Comparison of ENCODE assay signal across 21 cellular contexts in the genomic region with DNA sequence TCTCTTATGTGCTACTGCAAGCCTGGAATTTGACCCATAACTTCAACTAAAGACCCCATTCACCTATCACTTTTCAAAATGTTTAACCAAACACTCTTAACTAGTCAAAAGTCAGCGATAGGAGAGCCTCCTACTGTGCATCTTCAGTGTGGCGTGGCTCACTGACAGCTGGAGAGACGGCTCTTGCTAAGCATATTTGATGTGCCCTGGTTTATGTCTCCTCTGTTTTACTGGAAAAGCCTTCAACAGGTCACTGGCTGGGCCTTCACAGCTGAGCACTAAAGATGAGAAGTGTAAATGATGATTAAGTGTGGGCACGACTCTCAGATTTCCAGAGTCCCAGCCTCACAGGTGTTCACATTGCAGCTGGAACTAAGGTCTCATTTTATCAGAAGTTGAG.
A peak's percentile ranks its signal among the peaks of the same experiment; 100 is the strongest.
DNase-seq lines count a peak whose midpoint lies in the region; ATAC-seq, FAIRE-seq and TF ChIP-seq lines count a peak whose summit lies in the region.
"Had no signal": no experiment of that assay in that cellular context is flagged by ENCODE, and none has a peak within 500 bp of the region (broad histone marks: within the 10 kb centered on the region; RNA-seq: fewer than 3 reads in every experiment).

No MANE protein-coding gene starts in this region.

- no peak for TF ChIP-seq EP300 in K562 (IDR thresholded peaks at IDR 0.05; ENCODE audit: low read length)

- no peak overlapping the region for H2BK120ac ChIP-seq in neuronal stem cell (ENCODE audit: low read depth, low read length)

- no peaks in the 10 kb centered on the region for H3K9me1 ChIP-seq in K562 (ENCODE audit: control insufficient read depth, insufficient read depth, low read length)

- H3K4me2 ChIP-seq in K562 (ENCODE audit: insufficient read depth, low read length) (no peak overlapping the region), neuronal stem cell (ENCODE audit: insufficient read depth, low read length, poor library complexity, severe bottlenecking) (no peak overlapping the region)

- H4K91ac ChIP-seq in neuronal stem cell (ENCODE audit: low read depth, low read length, poor library complexity) = no peak overlapping the region

- H3K36me3 Mint-ChIP-seq in activated naive CD8-positive, alpha-beta T cell treated with anti-CD3 and anti-CD28 coated beads for 36 hours = no peaks in the 10 kb centered on the region
- no peaks in the 10 kb centered on the region for H3K36me3 Mint-ChIP-seq in activated CD8-positive, alpha-beta T cell treated with anti-CD3 and anti-CD28 coated beads, Interleukin-2, amount 10 ng/mL, durations not matched to agents 7 days and 5 days (ENCODE audit: low read depth)
- H3K36me3 Mint-ChIP-seq: CD4-positive, CD25-positive, alpha-beta regulatory T cell; naive thymus-derived CD8-positive, alpha-beta T cell had no signal

- no peak overlapping the region for H2BK5ac ChIP-seq in neuronal stem cell (ENCODE audit: low read length)

- H2BK12ac ChIP-seq in neuronal stem cell (ENCODE audit: low read length) = no peak overlapping the region

- H3K36me3 ChIP-seq in K562 (ENCODE audit: control insufficient read depth, insufficient read depth, low read length) (no peaks in the 10 kb centered on the region), neuronal stem cell (replicated peaks in 1 of 2; ENCODE audit: control insufficient read depth in 2 of 2, insufficient read depth in 2 of 2, low read length in 2 of 2) (no peaks in the 10 kb centered on the region)
- H3K36me3 ChIP-seq: esophagus squamous epithelium, SJSA1 had no signal

- no peak overlapping the region for H3K4me3 Mint-ChIP-seq in activated naive CD8-positive, alpha-beta T cell treated with anti-CD3 and anti-CD28 coated beads for 36 hours
- no peak overlapping the region for H3K4me3 Mint-ChIP-seq in activated CD8-positive, alpha-beta T cell treated with anti-CD3 and anti-CD28 coated beads, Interleukin-2, amount 10 ng/mL, durations not matched to agents 7 days and 5 days
- H3K4me3 Mint-ChIP-seq: activated CD4-positive, alpha-beta T cell treated with anti-CD3 and anti-CD28 coated beads, Interleukin-2, amount 10 ng/mL, durations not matched to agents 7 days and 5 days; CD4-positive, CD25-positive, alpha-beta regulatory T cell; naive thymus-derived CD8-positive, alpha-beta T cell had no signal

- no peaks in the 10 kb centered on the region for H3K4me1 ChIP-seq in K562 (replicated peaks in 1 of 2; ENCODE audit: control insufficient read depth in 2 of 2, insufficient read depth in 2 of 2, low read length in 2 of 2)
- H3K4me1 ChIP-seq in neuronal stem cell (ENCODE audit: control insufficient read depth in 2 of 2, insufficient read depth in 1 of 2, low read depth in 1 of 2, low read length in 2 of 2) = no peaks in the 10 kb centered on the region
- H3K4me1 ChIP-seq: esophagus squamous epithelium, parathyroid adenoma, SJSA1 had no signal

- no peak overlapping the region for H2BK15ac ChIP-seq in neuronal stem cell (ENCODE audit: low read length)

- peak; percentile 32 for FAIRE-seq in K562 (lab: Jason Lieb, UNC)
- FAIRE-seq: HTR-8/SVneo had no signal

- no peak overlapping the region for H3K14ac ChIP-seq in neuronal stem cell (ENCODE audit: low read length)

- H3K4me3 ChIP-seq in K562 (no peak overlapping the region), neuronal stem cell (ENCODE audit: low read length in 2 of 2) (no peak overlapping the region)
- H3K4me3 ChIP-seq: esophagus squamous epithelium, SJSA1 had no signal

- in situ Hi-C loops in K562 (cut with MboI) = no loop called here

- H3K4me1 Mint-ChIP-seq in activated naive CD8-positive, alpha-beta T cell treated with anti-CD3 and anti-CD28 coated beads for 36 hours = no peaks in the 10 kb centered on the region
- H3K4me1 Mint-ChIP-seq in activated CD8-positive, alpha-beta T cell treated with anti-CD3 and anti-CD28 coated beads, Interleukin-2, amount 10 ng/mL, durations not matched to agents 7 days and 5 days (ENCODE audit: low read depth) = no peaks in the 10 kb centered on the region
- H3K4me1 Mint-ChIP-seq: activated CD4-positive, alpha-beta T cell treated with anti-CD3 and anti-CD28 coated beads, Interleukin-2, amount 10 ng/mL, durations not matched to agents 7 days and 5 days; CD4-positive, CD25-positive, alpha-beta regulatory T cell had no signal

- CTCF ChIA-PET in HEK293T (lab: Yijun Ruan, JAX) = no interaction called here
- CTCF ChIA-PET in K562 (lab: Yijun Ruan, JAX; ENCODE audit: low intra/inter-chr PET ratio) = no interaction called here
- CTCF ChIA-PET in activated CD8-positive, alpha-beta T cell treated with anti-CD3 and anti-CD28 coated beads, Interleukin-2, amount 10 ng/mL, durations not matched to agents 7 days and 5 days (lab: Charles Lee) = no interaction called here

- H3K27ac ChIP-seq in K562 (ENCODE audit: extremely low read depth, low read depth, low read length) (no peak overlapping the region), neuronal stem cell (replicated peaks; ENCODE audit: low read length) (no peak overlapping the region)
- H3K27ac ChIP-seq: esophagus squamous epithelium, parathyroid adenoma, SJSA1 had no signal

- POLR2A ChIA-PET in HEK293T (lab: Yijun Ruan, JAX) (no interaction called here), K562 (lab: Yijun Ruan, JAX) (no interaction called here)
- POLR2A ChIA-PET in activated CD8-positive, alpha-beta T cell treated with anti-CD3 and anti-CD28 coated beads, Interleukin-2, amount 10 ng/mL, durations not matched to agents 7 days and 5 days (lab: Charles Lee) = no interaction called here

- peak; percentile 61 for ATAC-seq in K562
- ATAC-seq in esophagus mucosa = no peak
- no peak for ATAC-seq in activated CD8-positive, alpha-beta T cell treated with anti-CD3 and anti-CD28 coated beads, Interleukin-2, amount 10 ng/mL, durations not matched to agents 7 days and 5 days
- ATAC-seq: naive thymus-derived CD8-positive, alpha-beta T cell; sciatic nerve had no signal

- H3K79me1 ChIP-seq in neuronal stem cell (ENCODE audit: low read depth, low read length) = no peaks in the 10 kb centered on the region

- no TSS peak for BruUV-seq in K562 (replicated peaks; lab: Mats Ljungman, UMichigan)

- TF ChIP-seq POLR2A in K562 (conservative IDR thresholded peaks at IDR 0.05) = no peak

- H3K9me3 Mint-ChIP-seq in activated naive CD8-positive, alpha-beta T cell treated with anti-CD3 and anti-CD28 coated beads for 36 hours = no peaks in the 10 kb centered on the region
- H3K9me3 Mint-ChIP-seq in activated CD8-positive, alpha-beta T cell treated with anti-CD3 and anti-CD28 coated beads, Interleukin-2, amount 10 ng/mL, durations not matched to agents 7 days and 5 days (ENCODE audit: insufficient read depth) = no peaks in the 10 kb centered on the region
- H3K9me3 Mint-ChIP-seq: activated CD4-positive, alpha-beta T cell treated with anti-CD3 and anti-CD28 coated beads, Interleukin-2, amount 10 ng/mL, durations not matched to agents 7 days and 5 days had no signal

- DNase-seq in HEK293T (ENCODE audit: extremely low spot score) (peak; percentile 12), NCI-H2107 treated with DMSO at 0.1 percent for 48 hours (lab: John Stamatoyannopoulos, UW; ENCODE audit: unreplicated experiment) (peak; percentile 59), K562 (ENCODE audit: extremely low read depth in 1 of 4, low spot score in 3 of 4) (peak in 1 of 4 experiments; percentile 11), neuronal stem cell (ENCODE audit: low spot score) (no peak), mesenteric fat pad (ENCODE audit: low spot score) (no peak)
- no peak for DNase-seq in activated naive CD8-positive, alpha-beta T cell treated with anti-CD3 and anti-CD28 coated beads for 36 hours
- no peak for DNase-seq in activated CD8-positive, alpha-beta T cell treated with anti-CD3 and anti-CD28 coated beads, Interleukin-2, amount 10 ng/mL, durations not matched to agents 7 days and 5 days
- DNase-seq: activated CD4-positive, alpha-beta T cell treated with anti-CD3 and anti-CD28 coated beads, Interleukin-2, amount 10 ng/mL, durations not matched to agents 7 days and 5 days; CD4-positive, CD25-positive, alpha-beta regulatory T cell; esophagus squamous epithelium; HCEC 1CT; kidney glomerular epithelial cell; naive thymus-derived CD8-positive, alpha-beta T cell; NCI-H1048; stimulated activated CD8-positive, alpha-beta memory T cell treated with anti-CD3 and anti-CD28 coated beads, Interleukin-4, amount 100 ng/mL, for 48 hours; trophoblast cell had no signal

- no peak for TF ChIP-seq CTCF in K562 (IDR thresholded peaks at IDR 0.05 in 2 of 3, conservative IDR thresholded peaks at IDR 0.05 in 1 of 3; ENCODE audit: insufficient read depth in 2 of 3, low read depth in 1 of 3, low read length in 3 of 3)

- H3K27ac Mint-ChIP-seq in activated naive CD8-positive, alpha-beta T cell treated with anti-CD3 and anti-CD28 coated beads for 36 hours = no peak overlapping the region
- no peak overlapping the region for H3K27ac Mint-ChIP-seq in activated CD8-positive, alpha-beta T cell treated with anti-CD3 and anti-CD28 coated beads, Interleukin-2, amount 10 ng/mL, durations not matched to agents 7 days and 5 days
- H3K27ac Mint-ChIP-seq: activated CD4-positive, alpha-beta T cell treated with anti-CD3 and anti-CD28 coated beads, Interleukin-2, amount 10 ng/mL, durations not matched to agents 7 days and 5 days; CD4-positive, CD25-positive, alpha-beta regulatory T cell; naive thymus-derived CD8-positive, alpha-beta T cell had no signal

- WGBS in K562 (ENCODE audit: insufficient coverage, low coverage, missing lambda C conversion rate) = 21% methylated on average over 4 of the region's 4 CpGs
- no CpG with 5 or more reads among the region's 4 CpGs for WGBS in neuronal stem cell (ENCODE audit: extremely low coverage in 2 of 2, insufficient read length in 2 of 2, insufficient replicate concordance in 1 of 2), 2 donors

- H3K9ac ChIP-seq in K562 (ENCODE audit: insufficient read depth in 1 of 2, low read depth in 2 of 2, low read length in 2 of 2) (no peak overlapping the region), neuronal stem cell (ENCODE audit: low read depth, low read length, poor library complexity) (no peak overlapping the region)
- H3K9ac ChIP-seq: parathyroid adenoma had no signal

- H3K4ac ChIP-seq in neuronal stem cell (ENCODE audit: low read length) = no peak overlapping the region

- H4K8ac ChIP-seq in neuronal stem cell (ENCODE audit: low read depth, low read length) = no peak overlapping the region

- H2AFZ ChIP-seq in K562 (ENCODE audit: low read depth, low read length) = no peak overlapping the region
- H2AFZ ChIP-seq in neuronal stem cell (ENCODE audit: low read length) = peak overlapping the region; percentile 67
- H2AFZ ChIP-seq: parathyroid adenoma had no signal

- intact Hi-C loops in K562 (cut with micrococcal nuclease) = loop anchor here (5.0 kb wide), 1 partner anchor 68 kb away; no protein-coding TSS in a partner anchor

- H3K18ac ChIP-seq in neuronal stem cell (ENCODE audit: low read length) = no peak overlapping the region

- no peaks in the 10 kb centered on the region for H3K27me3 ChIP-seq in K562 (ENCODE audit: control insufficient read depth in 2 of 2, insufficient read depth in 2 of 2, low read length in 2 of 2)
- H3K27me3 ChIP-seq in neuronal stem cell (ENCODE audit: control insufficient read depth in 3 of 3, insufficient read depth in 3 of 3, low read depth in 1 of 3, low read length in 3 of 3) = no peaks in the 10 kb centered on the region
- H3K27me3 ChIP-seq: esophagus squamous epithelium, SJSA1 had no signal

- no peak overlapping the region for H2AK5ac ChIP-seq in neuronal stem cell (ENCODE audit: low read depth, low read length)

- no peak overlapping the region for H3K23ac ChIP-seq in neuronal stem cell (ENCODE audit: low read depth, low read length, poor library complexity)

- TF ChIP-seq RAD21 in K562 (CRISPR knock-in tag; conservative IDR thresholded peaks at IDR 0.05 in 1 of 2, IDR thresholded peaks at IDR 0.05 in 1 of 2) = no peak

- no peaks in the 10 kb centered on the region for H3K79me2 ChIP-seq in K562 (ENCODE audit: control insufficient read depth, insufficient read depth, low read length)
- H3K79me2 ChIP-seq: parathyroid adenoma had no signal

- H4K20me1 ChIP-seq in K562 (replicated peaks; ENCODE audit: control insufficient read depth, insufficient read depth, low read length) = no peaks in the 10 kb centered on the region

- H3K27me3 Mint-ChIP-seq in activated naive CD8-positive, alpha-beta T cell treated with anti-CD3 and anti-CD28 coated beads for 36 hours = no peaks in the 10 kb centered on the region
- no peaks in the 10 kb centered on the region for H3K27me3 Mint-ChIP-seq in activated CD8-positive, alpha-beta T cell treated with anti-CD3 and anti-CD28 coated beads, Interleukin-2, amount 10 ng/mL, durations not matched to agents 7 days and 5 days (ENCODE audit: low read depth)
- H3K27me3 Mint-ChIP-seq: activated CD4-positive, alpha-beta T cell treated with anti-CD3 and anti-CD28 coated beads, Interleukin-2, amount 10 ng/mL, durations not matched to agents 7 days and 5 days; CD4-positive, CD25-positive, alpha-beta regulatory T cell had no signal

- no peaks in the 10 kb centered on the region for H3K9me3 ChIP-seq in K562 (replicated peaks; ENCODE audit: control insufficient read depth, insufficient read depth, low read depth, low read length)
- H3K9me3 ChIP-seq in neuronal stem cell (replicated peaks in 1 of 2; ENCODE audit: control insufficient read depth in 2 of 2, insufficient read depth in 1 of 2, low read depth in 1 of 2, low read length in 2 of 2) = no peaks in the 10 kb centered on the region
- H3K9me3 ChIP-seq: esophagus squamous epithelium, SJSA1 had no signal

Comparison
In these comparisons a context has a peak if more than half of its experiments do, and no peak if none do; other contexts are left out.
1. DNase-seq: peak in HEK293T (single experiment) and NCI-H2107 treated with DMSO at 0.1 percent for 48 hours (single experiment); none in neuronal stem cell (single experiment), mesenteric fat pad (single experiment), activated naive CD8-positive, alpha-beta T cell treated with anti-CD3 and anti-CD28 coated beads for 36 hours (single experiment) and activated CD8-positive, alpha-beta T cell treated with anti-CD3 and anti-CD28 coated beads, Interleukin-2, amount 10 ng/mL, durations not matched to agents 7 days and 5 days (single experiment).